Comparison of ENCODE assay signal across 12 cellular contexts in the genomic region with DNA sequence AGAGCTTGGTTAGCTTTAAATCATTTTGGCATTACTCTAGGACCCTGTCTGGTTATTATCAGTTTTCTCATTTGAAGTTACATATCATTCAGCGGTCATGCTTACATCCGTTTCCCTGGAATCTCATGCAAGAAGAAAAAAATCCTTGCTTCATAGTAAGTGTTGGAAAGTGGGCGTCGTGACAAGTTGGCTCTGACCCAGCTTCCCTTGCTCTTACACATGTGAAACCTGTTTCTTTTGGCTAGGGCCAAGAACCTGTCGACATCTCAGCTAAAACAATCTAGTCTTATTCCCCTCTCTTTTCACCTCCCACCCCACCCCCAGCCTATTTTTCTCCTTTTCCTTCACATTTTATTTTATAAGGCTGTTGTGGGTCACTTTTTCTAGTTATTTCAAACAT. TPM values are rescaled to one million over a fixed set of nuclear protein-coding genes. Genes with fewer than 3 reads are reported as not detected.
A peak's percentile ranks its signal among the peaks of the same experiment; 100 is the strongest.
DNase-seq lines count a peak whose midpoint lies in the region; ATAC-seq and TF ChIP-seq lines count a peak whose summit lies in the region.
"Had no signal": no experiment of that assay in that cellular context is flagged by ENCODE, and none has a peak within 500 bp of the region (broad histone marks: within the 10 kb centered on the region; RNA-seq: fewer than 3 reads in every experiment).

No MANE protein-coding gene starts in this region.

- no peak overlapping the region for H3K27ac ChIP-seq in psoas muscle
- H3K27ac ChIP-seq: C4-2B had no signal

- H3K4me1 ChIP-seq in psoas muscle = peaks cover 16% of the 10 kb centered on the region

- H3K36me3 ChIP-seq in psoas muscle (ENCODE audit: insufficient read depth in 1 of 2, low read depth in 1 of 2) = no peaks in the 10 kb centered on the region

- H3K4me3 Mint-ChIP-seq in T-cell = no peak overlapping the region
- H3K4me3 Mint-ChIP-seq: HFFc6 had no signal

- H3K27me3 ChIP-seq in psoas muscle (ENCODE audit: insufficient read depth in 3 of 3, low read length in 2 of 3) = no peaks in the 10 kb centered on the region

- CTCF ChIA-PET in T-cell (lab: Charles Lee) = no interaction called here

- TF ChIP-seq CTCF in HFF-Myc (IDR thresholded peaks at IDR 0.05; ENCODE audit: low read depth, low read length, missing control alignments) = no peak
- TF ChIP-seq CTCF in psoas muscle (IDR thresholded peaks at IDR 0.05) = no peak

- peaks cover 5% of the 10 kb centered on the region for H3K36me3 Mint-ChIP-seq in T-cell

- 22 to 34% (median 30%) methylated on average over 5 of the region's 5 CpGs for WGBS in psoas muscle, 3 donors

- intact Hi-C loops in left cardiac atrium (cut with DNase I) (no loop called here), psoas muscle (cut with DNase I) (no loop called here)

- POLR2A ChIA-PET in T-cell (lab: Charles Lee) = no interaction called here

- no peak overlapping the region for H3K27ac Mint-ChIP-seq in T-cell
- H3K27ac Mint-ChIP-seq: HFFc6 had no signal

- peak; percentile 31 for DNase-seq in HFF-Myc (ENCODE audit: extremely low read depth, low read depth)
- DNase-seq in T47D (ENCODE audit: low read depth in 1 of 2, low spot score in 1 of 2) = peak; percentile 34 to 64
- peak; percentile 90 for DNase-seq in left cardiac atrium
- peak; percentile 62 to 77 for DNase-seq in psoas muscle
- no peak for DNase-seq in stimulated activated CD8-positive, alpha-beta memory T cell treated with anti-CD3 and anti-CD28 coated beads, Interleukin-4, amount 100 ng/mL, for 48 hours
- DNase-seq in NOMO-1 treated with DMSO at 0.1 percent for 48 hours (lab: John Stamatoyannopoulos, UW; ENCODE audit: unreplicated experiment) = no peak
- no peak for DNase-seq in T-cell
- DNase-seq: activated CD8-positive, alpha-beta memory T cell treated with anti-CD3 and anti-CD28 coated beads, Interleukin-2, amount 50 U/mL, for 48 hours; HFFc6; NK-92 treated with Interleukin-12 subunit alpha and Interleukin-12 subunit beta, amount 100 ng/mL, for 24 hours had no signal

- no peak overlapping the region for H3K4me3 ChIP-seq in HFF-Myc (replicated peaks; ENCODE audit: low read depth, low read length)
- H3K4me3 ChIP-seq in psoas muscle = no peak overlapping the region

- in situ Hi-C loops in T47D (cut with HindIII; ENCODE audit: low pct_unique_long_range_greater_than_20kb, low sequenced_read_pairs) = no loop called here

- H3K9me3 Mint-ChIP-seq in T-cell = no peaks in the 10 kb centered on the region
- H3K9me3 Mint-ChIP-seq: HFFc6 had no signal

- H3K27me3 Mint-ChIP-seq in T-cell = no peaks in the 10 kb centered on the region

- ATAC-seq in left cardiac atrium (peak; percentile 75 to 85), psoas muscle (peak in 2 of 4 donors; percentile 44 to 65), T-cell (replicated peaks in 1 of 4) (no peak), HG03342 (IDR thresholded peaks at IDR 0.05; ENCODE audit: unreplicated experiment) (no peak)

- no peaks in the 10 kb centered on the region for H3K9me3 ChIP-seq in psoas muscle

- H3K4me1 Mint-ChIP-seq in T-cell = peaks cover 0 to 10% (median 6%) of the 10 kb centered on the region in 3 donors

RNA-seq across cellular contexts. Expression of gene ANKS1A, which starts 45.5 kb away (rescaled TPM):
- total RNA-seq in left cardiac atrium (10 to 100 TPM; 20.9 to 26.4 TPM), psoas muscle (10 to 100 TPM in 1 of 4 donors, 1 to 10 TPM in 3; 6.1 to 12.4 (median 7.7) TPM), T-cell (10 to 100 TPM; 11.1 to 14.4 (median 11.7) TPM)
- polyA plus RNA-seq in psoas muscle = 1 to 10 TPM; 3.9 to 5.7 (median 5.6) TPM

RNA-seq across cellular contexts. Expression of gene TAF11, which starts 46.7 kb away (rescaled TPM):
- total RNA-seq in left cardiac atrium (10 to 100 TPM; 16.6 to 20.5 TPM), psoas muscle (10 to 100 TPM; 17.4 to 25.8 (median 23.1) TPM), T-cell (10 to 100 TPM; 22.7 to 35.1 (median 25.7) TPM)
- 10 to 100 TPM; 31.8 to 71.8 (median 60.9) TPM for polyA plus RNA-seq in psoas muscle

Comparison
In these comparisons a context has a peak if more than half of its experiments do, and no peak if none do; other contexts are left out.
1. DNase-seq: peak in HFF-Myc (single experiment), T47D (2 of 2), left cardiac atrium (single experiment) and psoas muscle (2 of 2); none in stimulated activated CD8-positive, alpha-beta memory T cell treated with anti-CD3 and anti-CD28 coated beads, Interleukin-4, amount 100 ng/mL, for 48 hours (single experiment), NOMO-1 treated with DMSO at 0.1 percent for 48 hours (single experiment) and T-cell (0 of 34).
2. ATAC-seq: peak in left cardiac atrium (2 of 2); none in T-cell (0 of 4) and HG03342 (single experiment).